ENCODE assay signal across 1 cellular context in the genomic region with DNA sequence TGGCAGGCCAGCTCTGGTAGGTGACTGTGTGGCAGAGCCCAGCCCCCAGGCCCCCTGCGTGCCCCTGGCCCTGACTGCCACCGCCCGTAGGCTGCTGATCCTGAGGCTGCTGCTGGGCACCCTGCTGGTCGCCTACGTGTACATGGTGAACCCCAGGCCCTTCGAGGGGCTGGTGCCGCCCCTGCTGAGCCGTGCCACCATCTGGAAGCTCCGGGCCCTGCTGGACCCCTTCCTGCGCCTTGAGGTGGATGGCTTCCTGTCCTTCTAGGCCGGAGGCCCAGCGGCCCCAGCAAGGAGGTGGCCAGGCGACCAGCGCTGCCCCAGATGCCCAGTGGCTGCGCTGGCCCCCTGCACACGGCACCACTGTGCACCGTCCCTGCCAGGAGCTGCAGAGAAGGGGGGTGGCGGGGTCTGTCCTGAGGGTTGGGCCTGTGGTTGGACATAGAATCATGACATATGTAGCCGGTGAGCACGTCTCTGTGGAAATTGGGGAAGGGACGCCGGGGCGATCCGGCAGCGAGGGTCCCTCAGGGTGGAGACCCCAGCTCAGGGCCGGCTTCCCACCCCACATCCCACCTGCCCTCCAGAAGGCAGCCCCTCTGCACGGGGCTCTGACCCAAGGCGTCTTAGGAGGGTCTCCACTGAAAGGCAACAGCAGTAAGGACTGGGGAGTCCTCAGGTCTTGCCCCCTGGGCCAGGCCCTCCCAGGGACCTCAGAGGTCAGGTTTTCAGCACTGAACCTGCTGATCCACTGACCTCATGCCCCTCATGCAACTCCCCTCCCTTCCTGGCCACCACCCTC.
TF ChIP-seq lines count a peak whose summit lies in the region.

No MANE protein-coding gene starts in this region.

TF ChIP-seq in GM23338, 12 proteins besides CTCF, POLR2A, EP300 and RAD21 (continued from another document):
- TF ChIP-seq, protein P1, sequence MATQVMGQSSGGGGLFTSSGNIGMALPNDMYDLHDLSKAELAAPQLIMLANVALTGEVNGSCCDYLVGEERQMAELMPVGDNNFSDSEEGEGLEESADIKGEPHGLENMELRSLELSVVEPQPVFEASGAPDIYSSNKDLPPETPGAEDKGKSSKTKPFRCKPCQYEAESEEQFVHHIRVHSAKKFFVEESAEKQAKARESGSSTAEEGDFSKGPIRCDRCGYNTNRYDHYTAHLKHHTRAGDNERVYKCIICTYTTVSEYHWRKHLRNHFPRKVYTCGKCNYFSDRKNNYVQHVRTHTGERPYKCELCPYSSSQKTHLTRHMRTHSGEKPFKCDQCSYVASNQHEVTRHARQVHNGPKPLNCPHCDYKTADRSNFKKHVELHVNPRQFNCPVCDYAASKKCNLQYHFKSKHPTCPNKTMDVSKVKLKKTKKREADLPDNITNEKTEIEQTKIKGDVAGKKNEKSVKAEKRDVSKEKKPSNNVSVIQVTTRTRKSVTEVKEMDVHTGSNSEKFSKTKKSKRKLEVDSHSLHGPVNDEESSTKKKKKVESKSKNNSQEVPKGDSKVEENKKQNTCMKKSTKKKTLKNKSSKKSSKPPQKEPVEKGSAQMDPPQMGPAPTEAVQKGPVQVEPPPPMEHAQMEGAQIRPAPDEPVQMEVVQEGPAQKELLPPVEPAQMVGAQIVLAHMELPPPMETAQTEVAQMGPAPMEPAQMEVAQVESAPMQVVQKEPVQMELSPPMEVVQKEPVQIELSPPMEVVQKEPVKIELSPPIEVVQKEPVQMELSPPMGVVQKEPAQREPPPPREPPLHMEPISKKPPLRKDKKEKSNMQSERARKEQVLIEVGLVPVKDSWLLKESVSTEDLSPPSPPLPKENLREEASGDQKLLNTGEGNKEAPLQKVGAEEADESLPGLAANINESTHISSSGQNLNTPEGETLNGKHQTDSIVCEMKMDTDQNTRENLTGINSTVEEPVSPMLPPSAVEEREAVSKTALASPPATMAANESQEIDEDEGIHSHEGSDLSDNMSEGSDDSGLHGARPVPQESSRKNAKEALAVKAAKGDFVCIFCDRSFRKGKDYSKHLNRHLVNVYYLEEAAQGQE (IDR thresholded peaks at IDR 0.05; ENCODE audit: unreplicated experiment), result no peak
- no peak for TF ChIP-seq ZNF114 (CRISPR knock-in tag; IDR thresholded peaks at IDR 0.05)
- no peak for TF ChIP-seq STAT1 (IDR thresholded peaks at IDR 0.05; ENCODE audit: unreplicated experiment)
- no peak for TF ChIP-seq JUNB (IDR thresholded peaks at IDR 0.05; ENCODE audit: unreplicated experiment)
- TF ChIP-seq EZH2 (IDR thresholded peaks at IDR 0.05; ENCODE audit: low read depth, unreplicated experiment), result no peak
